In the genomic region with DNA sequence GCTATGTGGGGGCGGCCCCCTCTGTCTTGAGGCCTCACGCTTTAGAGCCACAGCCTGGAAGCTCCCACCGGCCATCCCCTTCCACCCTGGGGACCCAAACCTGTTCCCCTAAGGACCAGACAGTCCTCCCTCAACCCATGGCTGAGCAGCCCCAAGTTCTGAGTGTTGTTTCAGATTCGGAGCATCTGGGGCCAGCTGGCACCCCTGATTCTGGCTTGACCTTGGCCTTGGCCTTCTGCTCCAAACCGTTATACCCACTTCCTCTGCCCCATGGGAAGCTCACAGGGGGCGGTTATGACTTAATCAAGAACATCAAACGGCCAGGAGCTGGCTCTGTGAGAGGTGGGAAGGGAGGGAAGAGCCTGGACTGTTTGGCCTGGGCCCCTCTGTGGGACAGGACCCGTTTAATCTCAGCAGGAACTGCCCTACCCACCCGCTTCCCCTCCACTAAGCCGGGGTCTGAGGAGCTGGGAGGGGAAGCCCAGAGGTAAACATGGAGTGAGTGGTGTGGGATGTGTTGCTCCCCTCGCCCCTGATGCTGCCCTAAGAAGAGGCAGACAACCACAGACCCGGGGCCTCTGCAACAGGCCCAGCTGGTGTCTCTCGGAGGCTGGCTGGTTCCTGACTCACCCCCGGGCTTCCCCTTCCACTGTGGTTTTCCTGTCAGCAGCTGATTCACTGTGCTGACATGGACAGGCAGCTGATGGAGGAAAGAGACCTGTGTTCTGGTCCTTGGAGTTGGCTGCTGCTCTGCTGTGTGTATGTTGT, we compare ENCODE assay signal across 1 cellular context.
A peak's percentile ranks its signal among the peaks of the same experiment; 100 is the strongest.
TF ChIP-seq lines count a peak whose summit lies in the region.

No MANE protein-coding gene starts in this region.

TF ChIP-seq in IMR-90, 13 proteins besides CTCF, POLR2A, EP300 and RAD21 (continued from another document):
- TF ChIP-seq, protein P1, sequence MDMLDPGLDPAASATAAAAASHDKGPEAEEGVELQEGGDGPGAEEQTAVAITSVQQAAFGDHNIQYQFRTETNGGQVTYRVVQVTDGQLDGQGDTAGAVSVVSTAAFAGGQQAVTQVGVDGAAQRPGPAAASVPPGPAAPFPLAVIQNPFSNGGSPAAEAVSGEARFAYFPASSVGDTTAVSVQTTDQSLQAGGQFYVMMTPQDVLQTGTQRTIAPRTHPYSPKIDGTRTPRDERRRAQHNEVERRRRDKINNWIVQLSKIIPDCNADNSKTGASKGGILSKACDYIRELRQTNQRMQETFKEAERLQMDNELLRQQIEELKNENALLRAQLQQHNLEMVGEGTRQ (IDR thresholded peaks at IDR 0.05; ENCODE audit: low read depth, low read length): peak; percentile 35; the same call in 1 of the 2 replicates
- TF ChIP-seq RCOR1 (IDR thresholded peaks at IDR 0.05; ENCODE audit: insufficient replicate concordance, low read length) (peak; percentile 85), RFX5 (IDR thresholded peaks at IDR 0.05; ENCODE audit: low read depth, low read length) (no peak), CEBPB (IDR thresholded peaks at IDR 0.05; ENCODE audit: low read depth, low read length) (peak; percentile 57), NFE2L2 (IDR thresholded peaks at IDR 0.05; ENCODE audit: low read depth, low read length) (peak; percentile 49; the same call in 1 of the 2 replicates), MAFK (IDR thresholded peaks at IDR 0.05; ENCODE audit: low read depth, low read length) (peak; percentile 57), FOS (IDR thresholded peaks at IDR 0.05; ENCODE audit: low read depth, low read length) (peak; percentile 99), CHD1 (IDR thresholded peaks at IDR 0.05; ENCODE audit: low read depth, low read length) (0 out of 2 replicates have a peak, but pooled peaks have one; percentile 54), SMC3 (IDR thresholded peaks at IDR 0.05; ENCODE audit: low read depth, low read length) (no peak), MXI1 (IDR thresholded peaks at IDR 0.05; ENCODE audit: borderline replicate concordance, low read depth, low read length) (no peak)
- TF ChIP-seq, protein P2, sequence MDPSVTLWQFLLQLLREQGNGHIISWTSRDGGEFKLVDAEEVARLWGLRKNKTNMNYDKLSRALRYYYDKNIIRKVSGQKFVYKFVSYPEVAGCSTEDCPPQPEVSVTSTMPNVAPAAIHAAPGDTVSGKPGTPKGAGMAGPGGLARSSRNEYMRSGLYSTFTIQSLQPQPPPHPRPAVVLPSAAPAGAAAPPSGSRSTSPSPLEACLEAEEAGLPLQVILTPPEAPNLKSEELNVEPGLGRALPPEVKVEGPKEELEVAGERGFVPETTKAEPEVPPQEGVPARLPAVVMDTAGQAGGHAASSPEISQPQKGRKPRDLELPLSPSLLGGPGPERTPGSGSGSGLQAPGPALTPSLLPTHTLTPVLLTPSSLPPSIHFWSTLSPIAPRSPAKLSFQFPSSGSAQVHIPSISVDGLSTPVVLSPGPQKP (IDR thresholded peaks at IDR 0.05; ENCODE audit: borderline replicate concordance, low read depth, low read length): no peak
